ENCODE assay signal across 22 cellular contexts in genomic region chrX:131970347-131970746, GRCh38. TPM values are rescaled to one million over a fixed set of nuclear protein-coding genes. Genes with fewer than 3 reads are reported as not detected.
DNase-seq lines count a peak whose midpoint lies in the region; ATAC-seq, FAIRE-seq and TF ChIP-seq lines count a peak whose summit lies in the region.
"Had no signal": no experiment of that assay in that cellular context is flagged by ENCODE, and none has a peak within 500 bp of the region (broad histone marks: within the 10 kb centered on the region; RNA-seq: fewer than 3 reads in every experiment).

No MANE protein-coding gene starts in this region.

- CTCF ChIA-PET in CD8-positive, alpha-beta T cell (lab: Charles Lee), result no interaction called here
- CTCF ChIA-PET in T-cell (lab: Charles Lee), result no interaction called here

- H3K4me1 ChIP-seq in CD8-positive, alpha-beta T cell (ENCODE audit: insufficient read depth, low read length), result peaks cover 6% of the 10 kb centered on the region
- H3K4me1 ChIP-seq in astrocyte (ENCODE audit: insufficient read depth, low read length), result no peaks in the 10 kb centered on the region
- H3K4me1 ChIP-seq: stomach had no signal

- H3K27me3 Mint-ChIP-seq in T-helper 2 cell treated with Interferon-gamma antibody and Interleukin-4, amounts not matched to agents 5 μg/mL and 100 μg/mL, for 36 hours (ENCODE audit: low read depth), result no peaks in the 10 kb centered on the region
- H3K27me3 Mint-ChIP-seq in CD8-positive, alpha-beta T cell (ENCODE audit: low read depth), result no peaks in the 10 kb centered on the region
- H3K27me3 Mint-ChIP-seq in T-cell (peaks cover 0 to 7% of the 10 kb centered on the region in 2 donors), astrocyte (ENCODE audit: low read depth, unreplicated experiment) (no peaks in the 10 kb centered on the region)

- H3K27ac ChIP-seq in CD8-positive, alpha-beta T cell (ENCODE audit: low read depth, low read length), result no peak overlapping the region
- no peak overlapping the region for H3K27ac ChIP-seq in astrocyte (ENCODE audit: low read depth, low read length)
- H3K27ac ChIP-seq: stomach had no signal

- H4K20me1 ChIP-seq in astrocyte (ENCODE audit: insufficient read depth, low read length), result no peaks in the 10 kb centered on the region

- H3K9ac ChIP-seq in astrocyte (ENCODE audit: low read length), result no peak overlapping the region

- H3K9me3 Mint-ChIP-seq in T-helper 2 cell treated with Interferon-gamma antibody and Interleukin-4, amounts not matched to agents 5 μg/mL and 100 μg/mL, for 36 hours, result no peaks in the 10 kb centered on the region
- H3K9me3 Mint-ChIP-seq in CD8-positive, alpha-beta T cell, result no peaks in the 10 kb centered on the region
- H3K9me3 Mint-ChIP-seq in T-cell, result no peaks in the 10 kb centered on the region
- H3K9me3 Mint-ChIP-seq in astrocyte (ENCODE audit: unreplicated experiment), result no peaks in the 10 kb centered on the region
- H3K9me3 Mint-ChIP-seq: WTC11 had no signal

- no peak overlapping the region for H3K4me3 ChIP-seq in CD8-positive, alpha-beta T cell (ENCODE audit: low read depth, low read length)
- no peak overlapping the region for H3K4me3 ChIP-seq in astrocyte (ENCODE audit: insufficient read depth, low read depth, low read length)
- H3K4me3 ChIP-seq: stomach had no signal

- no peak for DNase-seq in T-helper 2 cell treated with Interferon-gamma antibody and Interleukin-4, amounts not matched to agents 5 μg/mL and 100 μg/mL, for 36 hours (ENCODE audit: low spot score)
- DNase-seq in T-helper 2 cell (no peak), T-cell (no peak), astrocyte (ENCODE audit: low read depth) (no peak), iPS-NIHi7 (ENCODE audit: extremely low spot score) (no peak), SHP77 treated with DMSO at 0.1 percent for 48 hours (lab: John Stamatoyannopoulos, UW) (no peak), SW 1271 (lab: John Stamatoyannopoulos, UW) (no peak)
- no peak for DNase-seq in CD8-positive, alpha-beta T cell
- DNase-seq: 8988T; activated CD8-positive, alpha-beta memory T cell treated with anti-CD3 and anti-CD28 coated beads for 24 hours; activated effector memory CD4-positive, alpha-beta T cell treated with anti-CD3 and anti-CD28 coated beads, Interleukin-2, amount 50 U/mL, for 16 hours; head of caudate nucleus; mesenchymal stem cell; NCI-H1417 treated with DMSO at 0.1 percent for 48 hours; NCI-H510A; occipital lobe; small intestine; stimulated activated CD4-positive, alpha-beta T cell treated with anti-CD3 and anti-CD28 coated beads, Interleukin-2, amount 100 ng/mL, for 48 hours; stomach; T-helper 9 cell; trophoblast cell had no signal

- TF ChIP-seq CTCF in CD8-positive, alpha-beta T cell (IDR thresholded peaks at IDR 0.05), result no peak
- TF ChIP-seq CTCF in astrocyte (IDR thresholded peaks at IDR 0.05; ENCODE audit: insufficient read depth, low read depth, low read length), result no peak

- H3K27me3 ChIP-seq in CD8-positive, alpha-beta T cell (ENCODE audit: insufficient read depth, low read length), result no peaks in the 10 kb centered on the region
- no peaks in the 10 kb centered on the region for H3K27me3 ChIP-seq in astrocyte (ENCODE audit: insufficient read depth, low read length)
- H3K27me3 ChIP-seq: stomach had no signal

- H3K9me3 ChIP-seq in CD8-positive, alpha-beta T cell (ENCODE audit: low read length), result no peaks in the 10 kb centered on the region
- no peaks in the 10 kb centered on the region for H3K9me3 ChIP-seq in astrocyte (ENCODE audit: insufficient read depth, low read depth, low read length)

- H3K4me1 Mint-ChIP-seq in T-helper 2 cell treated with Interferon-gamma antibody and Interleukin-4, amounts not matched to agents 5 μg/mL and 100 μg/mL, for 36 hours (ENCODE audit: low read depth), result peaks cover 8% of the 10 kb centered on the region
- peaks cover 8% of the 10 kb centered on the region for H3K4me1 Mint-ChIP-seq in CD8-positive, alpha-beta T cell (ENCODE audit: low read depth)
- H3K4me1 Mint-ChIP-seq in T-cell (peaks cover 0 to 10% (median 7%) of the 10 kb centered on the region in 3 donors), astrocyte (ENCODE audit: low read depth, unreplicated experiment) (peaks cover 2% of the 10 kb centered on the region)
- H3K4me1 Mint-ChIP-seq: WTC11 had no signal

- no peaks in the 10 kb centered on the region for H3K79me2 ChIP-seq in astrocyte (ENCODE audit: insufficient read depth, low read length)

- H3K4me2 ChIP-seq in astrocyte (ENCODE audit: low read length), result no peak overlapping the region

- H2AFZ ChIP-seq in astrocyte (ENCODE audit: low read depth, low read length), result no peak overlapping the region

- POLR2A ChIA-PET in CD8-positive, alpha-beta T cell (lab: Charles Lee), result no interaction called here
- POLR2A ChIA-PET in T-cell (lab: Charles Lee), result no interaction called here

- peak; percentile 23 for ATAC-seq in CD8-positive, alpha-beta T cell
- peak in 3 of 4 experiments; percentile 27 to 62 (median 57) for ATAC-seq in T-cell (replicated peaks in 1 of 4)
- ATAC-seq: WTC11 had no signal

- intact Hi-C loops in CD8-positive, alpha-beta T cell (cut with DNase I, micrococcal nuclease), result loop anchor here in 1 of 2 experiments (2.0 kb wide), 1 partner anchor 16 kb away; no protein-coding TSS in a partner anchor

- FAIRE-seq in astrocyte (lab: Jason Lieb, UNC), result peak; percentile 69
- FAIRE-seq: small intestine had no signal

- no peaks in the 10 kb centered on the region for H3K36me3 Mint-ChIP-seq in T-helper 2 cell treated with Interferon-gamma antibody and Interleukin-4, amounts not matched to agents 5 μg/mL and 100 μg/mL, for 36 hours (ENCODE audit: low read depth)
- H3K36me3 Mint-ChIP-seq in CD8-positive, alpha-beta T cell, result no peaks in the 10 kb centered on the region
- H3K36me3 Mint-ChIP-seq in T-cell (no peaks in the 10 kb centered on the region), astrocyte (ENCODE audit: low read depth, unreplicated experiment) (no peaks in the 10 kb centered on the region)
- H3K36me3 Mint-ChIP-seq: WTC11 had no signal

- H3K4me3 Mint-ChIP-seq in T-helper 2 cell treated with Interferon-gamma antibody and Interleukin-4, amounts not matched to agents 5 μg/mL and 100 μg/mL, for 36 hours, result peak overlapping the region; percentile 65
- peak overlapping the region; percentile 69 for H3K4me3 Mint-ChIP-seq in CD8-positive, alpha-beta T cell
- H3K4me3 Mint-ChIP-seq in T-cell, result peak overlapping the region in 2 of 3 donors; percentile 7 to 25
- H3K4me3 Mint-ChIP-seq in astrocyte (ENCODE audit: unreplicated experiment), result no peak overlapping the region
- H3K4me3 Mint-ChIP-seq: WTC11 had no signal

- peak overlapping the region; percentile 47 for H3K27ac Mint-ChIP-seq in T-helper 2 cell treated with Interferon-gamma antibody and Interleukin-4, amounts not matched to agents 5 μg/mL and 100 μg/mL, for 36 hours
- peak overlapping the region; percentile 75 for H3K27ac Mint-ChIP-seq in CD8-positive, alpha-beta T cell
- H3K27ac Mint-ChIP-seq in T-cell (peak overlapping the region; percentile 62 to 67), astrocyte (ENCODE audit: unreplicated experiment) (peak overlapping the region; percentile 69)
- H3K27ac Mint-ChIP-seq: WTC11 had no signal

- H3K36me3 ChIP-seq in CD8-positive, alpha-beta T cell (ENCODE audit: insufficient read depth, low read length), result no peaks in the 10 kb centered on the region
- no peaks in the 10 kb centered on the region for H3K36me3 ChIP-seq in astrocyte (ENCODE audit: insufficient read depth, low read length)
- H3K36me3 ChIP-seq: stomach had no signal

RNA-seq across cellular contexts. Expression of gene STK26, which starts 52.8 kb away (rescaled TPM):
- total RNA-seq in CD8-positive, alpha-beta T cell, result 10 to 100 TPM; 33.8 to 34.1 TPM
- total RNA-seq in T-cell (10 to 100 TPM; 28.5 to 38.1 (median 34.4) TPM), astrocyte (64.7 and 69.4 TPM in 2 replicates)
